In genomic region chr13:80341098-80341701, GRCh38 we compare ENCODE assay signal across 8 cellular contexts. TPM values are rescaled to one million over a fixed set of nuclear protein-coding genes. Genes with fewer than 3 reads are reported as not detected.
A peak's percentile ranks its signal among the peaks of the same experiment; 100 is the strongest.
DNase-seq lines count a peak whose midpoint lies in the region; ATAC-seq and TF ChIP-seq lines count a peak whose summit lies in the region.

SPRY2 (minus strand) TSS chr13:80341126; CDS start chr13:80337705, 3,421 bp downstream.

- TF ChIP-seq POLR2A in GM15510 (IDR thresholded peaks at IDR 0.05; ENCODE audit: borderline replicate concordance, extremely low read depth, insufficient read length) = peak; percentile 44

- ATAC-seq in HG02798 (IDR thresholded peaks at IDR 0.05; ENCODE audit: poor library complexity, unreplicated experiment) = peak; percentile 59
- ATAC-seq in left colon = peak; percentile 73

- DNase-seq in 8988T (peak; percentile 91), NCI-H1105 treated with DMSO at 0.1 percent for 48 hours (lab: John Stamatoyannopoulos, UW) (peak; percentile 77), T1000 (lab: John Stamatoyannopoulos, UW) (peak; percentile 66), dermis microvascular lymphatic vessel endothelial cell (ENCODE audit: low read depth in 2 of 2) (peak; percentile 96 to 98), left colon (peak; percentile 92 to 95)
- DNase-seq in stimulated activated CD4-positive, alpha-beta T cell treated with anti-CD3 and anti-CD28 coated beads, Interleukin-1b, Interleukin-23, amount 100 ng/mL, for 48 hours = peak; percentile 43

- intact Hi-C loops in left colon (cut with DNase I, micrococcal nuclease) = no loop called here

RNA-seq across cellular contexts. Expression of gene SPRY2, which starts in this region (rescaled TPM):
- total RNA-seq in dermis microvascular lymphatic vessel endothelial cell (8.9 and 17.6 TPM in 2 replicates), left colon (10 to 100 TPM; 52.4 to 66.8 TPM)

Comparison
In these comparisons a context has a peak if more than half of its experiments do, and no peak if none do; other contexts are left out.
1. Peak in every context shown above with its lines: DNase-seq and ATAC-seq.
2. DNase-seq: peak in every context shown above with its lines; median percentile 97 in dermis microvascular lymphatic vessel endothelial cell; 94 in left colon; 91 in 8988T; 77 in NCI-H1105 treated with DMSO at 0.1 percent for 48 hours; 66 in T1000; 43 in stimulated activated CD4-positive, alpha-beta T cell treated with anti-CD3 and anti-CD28 coated beads, Interleukin-1b, Interleukin-23, amount 100 ng/mL, for 48 hours.